In genomic region chr6:149003560-149003959, GRCh38 we compare ENCODE assay signal across 15 cellular contexts.
DNase-seq lines count a peak whose midpoint lies in the region; ATAC-seq and TF ChIP-seq lines count a peak whose summit lies in the region.
"Had no signal": no experiment of that assay in that cellular context is flagged by ENCODE, and none has a peak within 500 bp of the region (broad histone marks: within the 10 kb centered on the region; RNA-seq: fewer than 3 reads in every experiment).

No MANE protein-coding gene starts in this region.

- peaks cover 16 to 19% (median 18%) of the 10 kb centered on the region in 4 donors for H3K4me1 ChIP-seq in esophagus muscularis mucosa
- H3K4me1 ChIP-seq: Caco-2, HAP-1 had no signal

- peaks cover 7% of the 10 kb centered on the region for H3K36me3 Mint-ChIP-seq in T-helper 17 cell (ENCODE audit: low read depth)

- TF ChIP-seq POLR2A in esophagus muscularis mucosa (IDR thresholded peaks at IDR 0.05; ENCODE audit: low read depth) = no peak

- no peak overlapping the region for H3K4me3 Mint-ChIP-seq in T-helper 17 cell
- H3K4me3 Mint-ChIP-seq: CD4-positive, alpha-beta memory T cell; HFFc6 had no signal

- H3K36me3 ChIP-seq in esophagus muscularis mucosa = peaks cover 0 to 11% (median 3%) of the 10 kb centered on the region in 4 donors
- H3K36me3 ChIP-seq: HAP-1 had no signal

- intact Hi-C loops in esophagus muscularis mucosa (cut with DNase I) = no loop called here

- H3K27me3 ChIP-seq in esophagus muscularis mucosa = no peaks in the 10 kb centered on the region

- DNase-seq in RPMI8226 (peak; percentile 18), T-helper 17 cell (no peak), esophagus muscularis mucosa (ENCODE audit: extremely low spot score) (peak; percentile 62), COLO668 (lab: John Stamatoyannopoulos, UW; ENCODE audit: unreplicated experiment) (no peak), mucosa of gallbladder (ENCODE audit: low spot score) (no peak), GM10248 (ENCODE audit: extremely low spot score) (no peak)
- DNase-seq: C1 segment of cervical spinal cord; Caco-2; CD4-positive, alpha-beta memory T cell; DMS153; DND-41; GOT3; HFFc6 had no signal

- H3K27me3 Mint-ChIP-seq in T-helper 17 cell = no peaks in the 10 kb centered on the region
- H3K27me3 Mint-ChIP-seq: CD4-positive, alpha-beta memory T cell had no signal

- CTCF ChIA-PET in GM10248 (lab: Yijun Ruan, JAX) = interaction anchor here (1.8 kb wide), 1 partner anchor 23 kb away, joined by 4 read pairs; no protein-coding TSS in a partner anchor

- POLR2A ChIA-PET in GM10248 (lab: Yijun Ruan, JAX) = no interaction called here

- TF ChIP-seq CTCF in esophagus muscularis mucosa (IDR thresholded peaks at IDR 0.05) = no peak
- no peak for TF ChIP-seq CTCF in GM10248 (IDR thresholded peaks at IDR 0.05; ENCODE audit: control extremely low read depth, extremely low read depth, low read depth, missing control alignments)

- H3K9me3 ChIP-seq in T-helper 17 cell (ENCODE audit: control insufficient read depth, low read length, poor library complexity, severe bottlenecking) (no peaks in the 10 kb centered on the region), esophagus muscularis mucosa (peaks cover 0 to 11% (median 9%) of the 10 kb centered on the region in 4 donors)
- H3K9me3 ChIP-seq: HAP-1 had no signal

- no peak overlapping the region for H3K4me3 ChIP-seq in esophagus muscularis mucosa
- H3K4me3 ChIP-seq: GM12878, HAP-1 had no signal

- no peak for ATAC-seq in T-helper 17 cell
- ATAC-seq: GM12878 had no signal

- H3K27ac Mint-ChIP-seq in T-helper 17 cell = peak overlapping the region; percentile 60
- H3K27ac Mint-ChIP-seq: HFFc6 had no signal

- 83% methylated on average over 7 of the region's 7 CpGs for WGBS in esophagus muscularis mucosa

- H3K27ac ChIP-seq in esophagus muscularis mucosa (replicated peaks in 1 of 4) = no peak overlapping the region

- peaks cover 13% of the 10 kb centered on the region for H3K4me1 Mint-ChIP-seq in T-helper 17 cell

- no peak for TF ChIP-seq EP300 in esophagus muscularis mucosa (IDR thresholded peaks at IDR 0.05)

Comparison
In these comparisons a context has a peak if more than half of its experiments do, and no peak if none do; other contexts are left out.
1. DNase-seq: peak in RPMI8226 (single experiment) and esophagus muscularis mucosa (single experiment); none in T-helper 17 cell (0 of 3), COLO668 (single experiment), mucosa of gallbladder (single experiment) and GM10248 (single experiment).